In genomic region chr5:31639488-31640011, GRCh38 we compare ENCODE assay signal across 8 cellular contexts. TPM values are rescaled to one million over a fixed set of nuclear protein-coding genes. Genes with fewer than 3 reads are reported as not detected.
A peak's percentile ranks its signal among the peaks of the same experiment; 100 is the strongest.
DNase-seq lines count a peak whose midpoint lies in the region; ATAC-seq lines count a peak whose summit lies in the region.

No MANE protein-coding gene starts in this region.

- H3K27ac Mint-ChIP-seq in T-helper 2 cell treated with Interferon-gamma antibody and Interleukin-4, amounts not matched to agents 5 μg/mL and 100 μg/mL, for 36 hours, result no peak overlapping the region
- no peak overlapping the region for H3K27ac Mint-ChIP-seq in activated CD4-positive, alpha-beta memory T cell treated with anti-CD3 and anti-CD28 coated beads, Interleukin-2, amount 10 ng/mL, durations not matched to agents 7 days and 5 days
- H3K27ac Mint-ChIP-seq in stimulated activated memory B cell treated with anti-CD40 and anti-IgM and Interleukin-4, amounts not matched to agents 10 μg/mL and 1 μg/mL and 100 μg/mL, for 72 hours, result no peak overlapping the region

- intact Hi-C loops in right cardiac atrium (cut with DNase I), result no loop called here

- peaks cover 9% of the 10 kb centered on the region for H3K4me1 ChIP-seq in right cardiac atrium (ENCODE audit: control insufficient read depth, insufficient read depth, low read length)

- POLR2A ChIA-PET in activated CD4-positive, alpha-beta memory T cell treated with anti-CD3 and anti-CD28 coated beads, Interleukin-2, amount 10 ng/mL, durations not matched to agents 7 days and 5 days (lab: Charles Lee), result no interaction called here

- H3K27me3 Mint-ChIP-seq in T-helper 2 cell treated with Interferon-gamma antibody and Interleukin-4, amounts not matched to agents 5 μg/mL and 100 μg/mL, for 36 hours (ENCODE audit: low read depth), result peaks cover 30% of the 10 kb centered on the region
- peaks cover 26% of the 10 kb centered on the region for H3K27me3 Mint-ChIP-seq in activated CD4-positive, alpha-beta memory T cell treated with anti-CD3 and anti-CD28 coated beads, Interleukin-2, amount 10 ng/mL, durations not matched to agents 7 days and 5 days
- peaks cover 5% of the 10 kb centered on the region for H3K27me3 Mint-ChIP-seq in stimulated activated memory B cell treated with anti-CD40 and anti-IgM and Interleukin-4, amounts not matched to agents 10 μg/mL and 1 μg/mL and 100 μg/mL, for 72 hours

- peak overlapping the region; percentile 78 for H3K4me3 ChIP-seq in right cardiac atrium (ENCODE audit: low read length)

- peaks cover 3% of the 10 kb centered on the region for H3K4me1 Mint-ChIP-seq in T-helper 2 cell treated with Interferon-gamma antibody and Interleukin-4, amounts not matched to agents 5 μg/mL and 100 μg/mL, for 36 hours (ENCODE audit: low read depth)
- peaks cover 3% of the 10 kb centered on the region for H3K4me1 Mint-ChIP-seq in activated CD4-positive, alpha-beta memory T cell treated with anti-CD3 and anti-CD28 coated beads, Interleukin-2, amount 10 ng/mL, durations not matched to agents 7 days and 5 days
- H3K4me1 Mint-ChIP-seq in stimulated activated memory B cell treated with anti-CD40 and anti-IgM and Interleukin-4, amounts not matched to agents 10 μg/mL and 1 μg/mL and 100 μg/mL, for 72 hours, result peaks cover 11% of the 10 kb centered on the region

- no peaks in the 10 kb centered on the region for H3K27me3 ChIP-seq in right cardiac atrium (ENCODE audit: control insufficient read depth, insufficient read depth)

- no peaks in the 10 kb centered on the region for H3K9me3 ChIP-seq in right cardiac atrium (ENCODE audit: control insufficient read depth, low read length)

- WGBS in right cardiac atrium, result 3% methylated on average over 41 of the region's 41 CpGs

- CTCF ChIA-PET in activated CD4-positive, alpha-beta memory T cell treated with anti-CD3 and anti-CD28 coated beads, Interleukin-2, amount 10 ng/mL, durations not matched to agents 7 days and 5 days (lab: Charles Lee), result interaction anchor here (0.9 to 1.2 kb wide), 2 partner anchors 10 to 20 kb away, joined by 3 read pairs; no protein-coding TSS in a partner anchor

- no peaks in the 10 kb centered on the region for H3K9me3 Mint-ChIP-seq in T-helper 2 cell treated with Interferon-gamma antibody and Interleukin-4, amounts not matched to agents 5 μg/mL and 100 μg/mL, for 36 hours
- H3K9me3 Mint-ChIP-seq in activated CD4-positive, alpha-beta memory T cell treated with anti-CD3 and anti-CD28 coated beads, Interleukin-2, amount 10 ng/mL, durations not matched to agents 7 days and 5 days, result no peaks in the 10 kb centered on the region
- no peaks in the 10 kb centered on the region for H3K9me3 Mint-ChIP-seq in stimulated activated memory B cell treated with anti-CD40 and anti-IgM and Interleukin-4, amounts not matched to agents 10 μg/mL and 1 μg/mL and 100 μg/mL, for 72 hours

- ATAC-seq in right cardiac atrium (peak; percentile 1 to 9), HG03280 (IDR thresholded peaks at IDR 0.05; ENCODE audit: unreplicated experiment) (no peak)
- peak; percentile 10 for ATAC-seq in stimulated activated memory B cell treated with anti-CD40 and anti-IgM and Interleukin-4, amounts not matched to agents 10 μg/mL and 1 μg/mL and 100 μg/mL, for 72 hours

- no peak for DNase-seq in T-helper 2 cell treated with Interferon-gamma antibody and Interleukin-4, amounts not matched to agents 5 μg/mL and 100 μg/mL, for 36 hours (ENCODE audit: low spot score)
- DNase-seq in T-helper 2 cell (no peak), right cardiac atrium (peak in 1 of 3 donors; percentile 75), CD1c-positive myeloid dendritic cell (ENCODE audit: extremely low spot score) (no peak), COLO829 (ENCODE audit: low spot score) (no peak)
- no peak for DNase-seq in activated CD4-positive, alpha-beta memory T cell treated with anti-CD3 and anti-CD28 coated beads, Interleukin-2, amount 10 ng/mL, durations not matched to agents 7 days and 5 days

- H3K27ac ChIP-seq in right cardiac atrium (ENCODE audit: low read length), result peak overlapping the region; percentile 78

- no peaks in the 10 kb centered on the region for H3K36me3 Mint-ChIP-seq in T-helper 2 cell treated with Interferon-gamma antibody and Interleukin-4, amounts not matched to agents 5 μg/mL and 100 μg/mL, for 36 hours (ENCODE audit: low read depth)
- no peaks in the 10 kb centered on the region for H3K36me3 Mint-ChIP-seq in activated CD4-positive, alpha-beta memory T cell treated with anti-CD3 and anti-CD28 coated beads, Interleukin-2, amount 10 ng/mL, durations not matched to agents 7 days and 5 days (ENCODE audit: low read depth)
- no peaks in the 10 kb centered on the region for H3K36me3 Mint-ChIP-seq in stimulated activated memory B cell treated with anti-CD40 and anti-IgM and Interleukin-4, amounts not matched to agents 10 μg/mL and 1 μg/mL and 100 μg/mL, for 72 hours

- H3K4me3 Mint-ChIP-seq in T-helper 2 cell treated with Interferon-gamma antibody and Interleukin-4, amounts not matched to agents 5 μg/mL and 100 μg/mL, for 36 hours, result peak overlapping the region; percentile 64
- peak overlapping the region; percentile 44 for H3K4me3 Mint-ChIP-seq in activated CD4-positive, alpha-beta memory T cell treated with anti-CD3 and anti-CD28 coated beads, Interleukin-2, amount 10 ng/mL, durations not matched to agents 7 days and 5 days
- H3K4me3 Mint-ChIP-seq in stimulated activated memory B cell treated with anti-CD40 and anti-IgM and Interleukin-4, amounts not matched to agents 10 μg/mL and 1 μg/mL and 100 μg/mL, for 72 hours, result peak overlapping the region; percentile 59

RNA-seq across cellular contexts. Expression of gene PDZD2, which starts 0.6 kb away (rescaled TPM):
- total RNA-seq in activated CD4-positive, alpha-beta memory T cell treated with anti-CD3 and anti-CD28 coated beads, Interleukin-2, amount 10 ng/mL, durations not matched to agents 7 days and 5 days, result not detected
- total RNA-seq in right cardiac atrium, result 100 to 1,000 TPM; 103 to 188 (median 111) TPM
- 40.4 TPM for polyA plus RNA-seq in right cardiac atrium

Comparison
In these comparisons a context has a peak if more than half of its experiments do, and no peak if none do; other contexts are left out.
1. RNA of gene PDZD2, which starts 0.6 kb away (total RNA-seq): 103 to 188 TPM in right cardiac atrium; not detected in activated CD4-positive, alpha-beta memory T cell treated with anti-CD3 and anti-CD28 coated beads, Interleukin-2, amount 10 ng/mL, durations not matched to agents 7 days and 5 days; every median in the first group is over 100 times any median in the second.
2. Peak in every context shown above with its lines, with median percentiles within 50 percentile points of each other: H3K4me3 Mint-ChIP-seq.